ENCODE assay signal across 18 cellular contexts in the genomic region with DNA sequence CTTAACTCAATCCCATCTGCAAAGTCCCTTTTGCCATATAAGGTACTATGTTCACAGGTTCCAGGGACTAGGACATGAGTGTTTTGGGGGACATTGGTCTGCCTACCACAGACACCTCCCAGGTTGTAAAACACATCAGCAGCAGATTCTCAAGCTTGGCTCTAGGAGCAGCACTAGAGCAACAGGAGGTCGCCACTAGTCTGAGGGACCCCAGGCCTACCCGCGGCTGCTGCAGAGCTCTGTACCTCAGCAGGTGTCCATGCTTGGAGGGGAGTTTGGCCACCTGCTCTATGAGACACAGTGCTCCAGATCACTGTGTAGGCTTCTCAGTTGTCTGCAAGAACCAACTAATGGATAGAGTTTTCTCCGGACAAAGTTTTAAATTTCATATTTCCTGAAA.
DNase-seq lines count a peak whose midpoint lies in the region; ATAC-seq and TF ChIP-seq lines count a peak whose summit lies in the region.
"Had no signal": no experiment of that assay in that cellular context is flagged by ENCODE, and none has a peak within 500 bp of the region (broad histone marks: within the 10 kb centered on the region; RNA-seq: fewer than 3 reads in every experiment).

No MANE protein-coding gene starts in this region.

- H3K4me1 Mint-ChIP-seq in stimulated activated naive CD8-positive, alpha-beta T cell treated with anti-CD3 and anti-CD28 coated beads, Interleukin-15, amount 100 ng/mL, for 72 hours = no peaks in the 10 kb centered on the region
- H3K4me1 Mint-ChIP-seq in WTC11 (peaks cover 23% of the 10 kb centered on the region), Caco-2 (ENCODE audit: low read depth, unreplicated experiment) (no peaks in the 10 kb centered on the region)
- H3K4me1 Mint-ChIP-seq in stimulated activated effector memory CD8-positive, alpha-beta T cell treated with anti-CD3 and anti-CD28 coated beads, Interleukin-12 subunit alpha, Interleukin-12 subunit beta, amount 100 ng/mL, for 72 hours = no peaks in the 10 kb centered on the region
- H3K4me1 Mint-ChIP-seq: IgD-negative memory B cell had no signal

- CTCF ChIA-PET in WTC11 (lab: Charles Lee) (interaction anchor here (0.8 kb wide), 1 partner anchor 21 kb away, joined by 3 read pairs; no protein-coding TSS in a partner anchor), Caco-2 (lab: Charles Lee) (no interaction called here)

- no peak for DNase-seq in stimulated activated naive CD8-positive, alpha-beta T cell treated with anti-CD3 and anti-CD28 coated beads, Interleukin-15, amount 100 ng/mL, for 72 hours
- no peak for DNase-seq in stimulated activated naive CD8-positive, alpha-beta T cell treated with anti-CD3 and anti-CD28 coated beads, Interleukin-15, Interleukin-2, amounts not matched to agents 100 U/mL and 50 U/mL, for 24 hours
- DNase-seq in WTC11 (ENCODE audit: low spot score) = no peak
- DNase-seq in stimulated activated effector memory CD8-positive, alpha-beta T cell treated with anti-CD3 and anti-CD28 coated beads, Interleukin-12 subunit alpha, Interleukin-12 subunit beta, amount 100 ng/mL, for 72 hours (ENCODE audit: low spot score in 2 of 2) = no peak
- no peak for DNase-seq in GM10266 (ENCODE audit: extremely low spot score)
- no peak for DNase-seq in Caco-2
- DNase-seq: AML-193; CD4-positive, alpha-beta T cell; DMS153; DMS79; GDM1; GOT3; KBM-7 had no signal

- H3K36me3 Mint-ChIP-seq in WTC11 (no peaks in the 10 kb centered on the region), Caco-2 (ENCODE audit: insufficient read depth, unreplicated experiment) (no peaks in the 10 kb centered on the region)
- no peaks in the 10 kb centered on the region for H3K36me3 Mint-ChIP-seq in stimulated activated effector memory CD8-positive, alpha-beta T cell treated with anti-CD3 and anti-CD28 coated beads, Interleukin-12 subunit alpha, Interleukin-12 subunit beta, amount 100 ng/mL, for 72 hours

- peak; percentile 35 for ATAC-seq in stimulated activated naive CD8-positive, alpha-beta T cell treated with anti-CD3 and anti-CD28 coated beads, Interleukin-15, amount 100 ng/mL, for 72 hours
- no peak for ATAC-seq in stimulated activated naive CD8-positive, alpha-beta T cell treated with anti-CD3 and anti-CD28 coated beads, Interleukin-15, Interleukin-2, amounts not matched to agents 100 U/mL and 50 U/mL, for 24 hours
- ATAC-seq in WTC11 (peak; percentile 67), HG02885 (IDR thresholded peaks at IDR 0.05; ENCODE audit: poor library complexity, unreplicated experiment) (no peak)
- ATAC-seq in stimulated activated effector memory CD8-positive, alpha-beta T cell treated with anti-CD3 and anti-CD28 coated beads, Interleukin-12 subunit alpha, Interleukin-12 subunit beta, amount 100 ng/mL, for 72 hours = peak; percentile 39
- ATAC-seq: A549, HepG2 had no signal

- H3K4me1 ChIP-seq in Caco-2 = no peaks in the 10 kb centered on the region
- H3K4me1 ChIP-seq: A549, HAP-1 had no signal

- intact Hi-C loops in Caco-2 (cut with micrococcal nuclease; ENCODE audit: unreplicated experiment) = loop anchor here (10.0 kb wide), 2 partner anchors 199 to 279 kb away; no protein-coding TSS in a partner anchor

- no peaks in the 10 kb centered on the region for H3K27me3 ChIP-seq in Caco-2 (replicated peaks; ENCODE audit: control insufficient read depth, insufficient read depth, low read length)

- TF ChIP-seq CTCF in WTC11 (IDR thresholded peaks at IDR 0.05) = no peak
- no peak for TF ChIP-seq CTCF in GM10266 (IDR thresholded peaks at IDR 0.05; ENCODE audit: control insufficient read depth, insufficient read depth, low read depth, missing control alignments)
- TF ChIP-seq CTCF in Caco-2 (IDR thresholded peaks at IDR 0.05; ENCODE audit: insufficient read depth in 1 of 2, low read depth in 1 of 2, low read length in 1 of 2, severe bottlenecking in 1 of 2, unreplicated experiment in 1 of 2) = no peak

- BruUV-seq in Caco-2 (replicated peaks; lab: Mats Ljungman, UMichigan) = no TSS peak

- no peak overlapping the region for H3K4me3 ChIP-seq in Caco-2 (ENCODE audit: low read depth, low read length)
- H3K4me3 ChIP-seq: A549, HAP-1 had no signal

- no peak overlapping the region for H3K4me3 Mint-ChIP-seq in stimulated activated naive CD8-positive, alpha-beta T cell treated with anti-CD3 and anti-CD28 coated beads, Interleukin-15, amount 100 ng/mL, for 72 hours
- no peak overlapping the region for H3K4me3 Mint-ChIP-seq in WTC11
- H3K4me3 Mint-ChIP-seq in stimulated activated effector memory CD8-positive, alpha-beta T cell treated with anti-CD3 and anti-CD28 coated beads, Interleukin-12 subunit alpha, Interleukin-12 subunit beta, amount 100 ng/mL, for 72 hours = no peak overlapping the region
- no peak overlapping the region for H3K4me3 Mint-ChIP-seq in Caco-2 (ENCODE audit: unreplicated experiment)
- H3K4me3 Mint-ChIP-seq: CD4-positive, alpha-beta T cell; IgD-negative memory B cell had no signal

- peaks cover 9% of the 10 kb centered on the region for H3K27me3 Mint-ChIP-seq in stimulated activated naive CD8-positive, alpha-beta T cell treated with anti-CD3 and anti-CD28 coated beads, Interleukin-15, amount 100 ng/mL, for 72 hours
- H3K27me3 Mint-ChIP-seq in WTC11 (ENCODE audit: low read depth) (no peaks in the 10 kb centered on the region), Caco-2 (ENCODE audit: insufficient read depth, unreplicated experiment) (peaks cover 4% of the 10 kb centered on the region)

- no peaks in the 10 kb centered on the region for H3K36me3 ChIP-seq in Caco-2 (ENCODE audit: control insufficient read depth, insufficient read depth, low read length)
- H3K36me3 ChIP-seq: HAP-1 had no signal

- H3K9me3 ChIP-seq in Caco-2 = no peaks in the 10 kb centered on the region
- H3K9me3 ChIP-seq: A549, HAP-1 had no signal

- no peak overlapping the region for H3K27ac Mint-ChIP-seq in stimulated activated naive CD8-positive, alpha-beta T cell treated with anti-CD3 and anti-CD28 coated beads, Interleukin-15, amount 100 ng/mL, for 72 hours
- H3K27ac Mint-ChIP-seq in WTC11 = no peak overlapping the region
- H3K27ac Mint-ChIP-seq in stimulated activated effector memory CD8-positive, alpha-beta T cell treated with anti-CD3 and anti-CD28 coated beads, Interleukin-12 subunit alpha, Interleukin-12 subunit beta, amount 100 ng/mL, for 72 hours = no peak overlapping the region
- no peak overlapping the region for H3K27ac Mint-ChIP-seq in Caco-2 (ENCODE audit: unreplicated experiment)
- H3K27ac Mint-ChIP-seq: CD4-positive, alpha-beta T cell; IgD-negative memory B cell had no signal

- no peaks in the 10 kb centered on the region for H3K9me3 Mint-ChIP-seq in stimulated activated naive CD8-positive, alpha-beta T cell treated with anti-CD3 and anti-CD28 coated beads, Interleukin-15, amount 100 ng/mL, for 72 hours
- peaks cover 2% of the 10 kb centered on the region for H3K9me3 Mint-ChIP-seq in WTC11
- H3K9me3 Mint-ChIP-seq in stimulated activated effector memory CD8-positive, alpha-beta T cell treated with anti-CD3 and anti-CD28 coated beads, Interleukin-12 subunit alpha, Interleukin-12 subunit beta, amount 100 ng/mL, for 72 hours = peaks cover 4% of the 10 kb centered on the region
- H3K9me3 Mint-ChIP-seq in Caco-2 (ENCODE audit: unreplicated experiment) = no peaks in the 10 kb centered on the region

- POLR2A ChIA-PET in WTC11 (lab: Charles Lee) = no interaction called here
- POLR2A ChIA-PET in Caco-2 (lab: Charles Lee) = no interaction called here

TF ChIP-seq in WTC11, 78 proteins besides CTCF, POLR2A, EP300 and RAD21 (continues in another document):
- TF ChIP-seq, protein P1, sequence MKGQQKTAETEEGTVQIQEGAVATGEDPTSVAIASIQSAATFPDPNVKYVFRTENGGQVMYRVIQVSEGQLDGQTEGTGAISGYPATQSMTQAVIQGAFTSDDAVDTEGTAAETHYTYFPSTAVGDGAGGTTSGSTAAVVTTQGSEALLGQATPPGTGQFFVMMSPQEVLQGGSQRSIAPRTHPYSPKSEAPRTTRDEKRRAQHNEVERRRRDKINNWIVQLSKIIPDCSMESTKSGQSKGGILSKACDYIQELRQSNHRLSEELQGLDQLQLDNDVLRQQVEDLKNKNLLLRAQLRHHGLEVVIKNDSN (CRISPR knock-in tag; IDR thresholded peaks at IDR 0.05) = no peak
- TF ChIP-seq ZNF416 (CRISPR knock-in tag; IDR thresholded peaks at IDR 0.05) = no peak
- TF ChIP-seq, protein P2, sequence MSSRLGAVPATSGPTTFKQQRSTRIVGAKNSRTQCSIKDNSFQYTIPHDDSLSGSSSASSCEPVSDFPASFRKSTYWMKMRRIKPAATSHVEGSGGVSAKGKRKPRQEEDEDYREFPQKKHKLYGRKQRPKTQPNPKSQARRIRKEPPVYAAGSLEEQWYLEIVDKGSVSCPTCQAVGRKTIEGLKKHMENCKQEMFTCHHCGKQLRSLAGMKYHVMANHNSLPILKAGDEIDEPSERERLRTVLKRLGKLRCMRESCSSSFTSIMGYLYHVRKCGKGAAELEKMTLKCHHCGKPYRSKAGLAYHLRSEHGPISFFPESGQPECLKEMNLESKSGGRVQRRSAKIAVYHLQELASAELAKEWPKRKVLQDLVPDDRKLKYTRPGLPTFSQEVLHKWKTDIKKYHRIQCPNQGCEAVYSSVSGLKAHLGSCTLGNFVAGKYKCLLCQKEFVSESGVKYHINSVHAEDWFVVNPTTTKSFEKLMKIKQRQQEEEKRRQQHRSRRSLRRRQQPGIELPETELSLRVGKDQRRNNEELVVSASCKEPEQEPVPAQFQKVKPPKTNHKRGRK (CRISPR knock-in tag; IDR thresholded peaks at IDR 0.05; ENCODE audit: borderline replicate concordance) = no peak
- TF ChIP-seq ZNF263 (CRISPR knock-in tag; IDR thresholded peaks at IDR 0.05; ENCODE audit: low read depth) = no peak

Comparison
In these comparisons a context has a peak if more than half of its experiments do, and no peak if none do; other contexts are left out.
1. ATAC-seq: peak in stimulated activated naive CD8-positive, alpha-beta T cell treated with anti-CD3 and anti-CD28 coated beads, Interleukin-15, amount 100 ng/mL, for 72 hours (single experiment), WTC11 (single experiment) and stimulated activated effector memory CD8-positive, alpha-beta T cell treated with anti-CD3 and anti-CD28 coated beads, Interleukin-12 subunit alpha, Interleukin-12 subunit beta, amount 100 ng/mL, for 72 hours (single experiment); none in stimulated activated naive CD8-positive, alpha-beta T cell treated with anti-CD3 and anti-CD28 coated beads, Interleukin-15, Interleukin-2, amounts not matched to agents 100 U/mL and 50 U/mL, for 24 hours (single experiment) and HG02885 (single experiment).